ENCODE assay signal across 15 cellular contexts in the genomic region with DNA sequence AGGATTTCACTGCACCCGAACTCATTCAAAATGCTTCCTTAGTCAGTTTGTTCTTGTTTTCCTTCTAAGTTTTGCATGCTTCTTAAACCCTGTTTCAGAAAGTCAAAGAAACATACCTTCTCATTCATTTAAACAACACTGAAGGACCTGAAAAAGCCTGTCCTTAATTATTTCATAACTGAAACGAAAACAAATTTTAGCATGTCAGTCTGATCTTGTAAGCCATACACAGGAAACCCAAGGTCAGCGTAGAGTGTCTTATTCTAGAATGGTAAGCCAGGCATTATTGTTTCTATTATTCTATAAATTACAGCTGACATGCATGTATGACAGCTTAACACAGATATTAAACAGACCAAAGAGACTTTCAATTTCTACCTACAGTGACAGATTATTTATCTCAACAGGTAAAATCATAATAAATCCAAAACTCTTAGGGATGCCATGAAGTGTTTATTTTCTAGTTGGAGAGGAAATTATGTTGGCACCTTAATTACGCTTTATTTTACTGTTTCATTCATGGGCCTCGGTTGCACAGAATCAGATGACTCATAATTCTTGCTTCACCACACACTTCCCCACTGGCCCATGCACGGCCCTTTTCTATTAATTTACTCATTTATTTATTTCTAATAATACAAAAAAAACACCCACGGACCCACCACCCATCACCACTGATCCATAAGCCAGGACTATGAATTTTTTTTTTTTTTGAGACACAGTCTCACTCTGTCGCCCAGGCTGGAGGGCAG. TPM values are rescaled to one million over a fixed set of nuclear protein-coding genes. Genes with fewer than 3 reads are reported as not detected.
A peak's percentile ranks its signal among the peaks of the same experiment; 100 is the strongest.
DNase-seq lines count a peak whose midpoint lies in the region; ATAC-seq and TF ChIP-seq lines count a peak whose summit lies in the region.
"Had no signal": no experiment of that assay in that cellular context is flagged by ENCODE, and none has a peak within 500 bp of the region (broad histone marks: within the 10 kb centered on the region; RNA-seq: fewer than 3 reads in every experiment).

No MANE protein-coding gene starts in this region.

- no peak for TF ChIP-seq POLR2A in thyroid gland (IDR thresholded peaks at IDR 0.05)

- H3K27ac Mint-ChIP-seq in activated CD4-positive, alpha-beta memory T cell treated with anti-CD3 and anti-CD28 coated beads, Interleukin-2, amount 10 ng/mL, durations not matched to agents 7 days and 5 days, result peak overlapping the region; percentile 82
- H3K27ac Mint-ChIP-seq in activated CD4-positive, alpha-beta memory T cell treated with anti-CD3 and anti-CD28 coated beads for 36 hours, result no peak overlapping the region
- H3K27ac Mint-ChIP-seq in activated naive CD8-positive, alpha-beta T cell, result peak overlapping the region; percentile 92
- no peak overlapping the region for H3K27ac Mint-ChIP-seq in stimulated activated effector memory CD8-positive, alpha-beta T cell treated with anti-CD3 and anti-CD28 coated beads, Interleukin-12 subunit alpha, Interleukin-12 subunit beta, amount 100 ng/mL, for 72 hours
- no peak overlapping the region for H3K27ac Mint-ChIP-seq in type B pancreatic cell
- H3K27ac Mint-ChIP-seq: neural progenitor cell had no signal

- H3K27me3 ChIP-seq in thyroid gland, result no peaks in the 10 kb centered on the region
- H3K27me3 ChIP-seq in WERI-Rb-1 (ENCODE audit: insufficient read depth, low read depth, severe bottlenecking), result no peaks in the 10 kb centered on the region
- H3K27me3 ChIP-seq: neural progenitor cell, transverse colon had no signal

- POLR2A ChIA-PET in activated CD4-positive, alpha-beta memory T cell treated with anti-CD3 and anti-CD28 coated beads, Interleukin-2, amount 10 ng/mL, durations not matched to agents 7 days and 5 days (lab: Charles Lee), result interaction anchor here (1.2 to 2.0 kb wide), 3 partner anchors 32 to 140 kb away, joined by 3 to 7 read pairs (median 4); a partner anchor contains a TSS
- POLR2A ChIA-PET in activated CD4-positive, alpha-beta memory T cell treated with anti-CD3 and anti-CD28 coated beads for 36 hours (lab: Charles Lee), result interaction anchor here (1.3 kb wide), 1 partner anchor 150 kb away, joined by 3 read pairs; no protein-coding TSS in a partner anchor

- 77 to 80% methylated on average over 8 of the region's 8 CpGs for WGBS in thyroid gland, 2 donors

- H3K4me1 ChIP-seq in thyroid gland, result no peaks in the 10 kb centered on the region
- H3K4me1 ChIP-seq: neural progenitor cell had no signal

- H3K27ac ChIP-seq in thyroid gland, result no peak overlapping the region
- no peak overlapping the region for H3K27ac ChIP-seq in WERI-Rb-1
- H3K27ac ChIP-seq: neural progenitor cell, transverse colon had no signal

- peaks cover 6% of the 10 kb centered on the region for H3K27me3 Mint-ChIP-seq in activated CD4-positive, alpha-beta memory T cell treated with anti-CD3 and anti-CD28 coated beads, Interleukin-2, amount 10 ng/mL, durations not matched to agents 7 days and 5 days
- peaks cover 2% of the 10 kb centered on the region for H3K27me3 Mint-ChIP-seq in activated CD4-positive, alpha-beta memory T cell treated with anti-CD3 and anti-CD28 coated beads for 36 hours
- no peaks in the 10 kb centered on the region for H3K27me3 Mint-ChIP-seq in activated naive CD8-positive, alpha-beta T cell
- peaks cover 13% of the 10 kb centered on the region for H3K27me3 Mint-ChIP-seq in type B pancreatic cell

- no peak for DNase-seq in activated CD4-positive, alpha-beta memory T cell treated with anti-CD3 and anti-CD28 coated beads, Interleukin-2, amount 10 ng/mL, durations not matched to agents 7 days and 5 days
- DNase-seq in activated CD4-positive, alpha-beta memory T cell treated with anti-CD3 and anti-CD28 coated beads for 36 hours, result no peak
- DNase-seq in NCI-H1436 (lab: John Stamatoyannopoulos, UW) (peak; percentile 41), thyroid gland (no peak), type B pancreatic cell (ENCODE audit: extremely low spot score, unreplicated experiment) (no peak), WERI-Rb-1 (no peak)
- DNase-seq in stimulated activated effector memory CD8-positive, alpha-beta T cell treated with anti-CD3 and anti-CD28 coated beads, Interleukin-12 subunit alpha, Interleukin-12 subunit beta, amount 100 ng/mL, for 72 hours (ENCODE audit: low spot score in 2 of 2), result no peak
- DNase-seq: DND-41, head of caudate nucleus, NCI-H1092, SW 1271, transverse colon had no signal

- intact Hi-C loops in activated CD4-positive, alpha-beta memory T cell treated with anti-CD3 and anti-CD28 coated beads for 36 hours (cut with micrococcal nuclease), result loop anchor here (1.0 to 2.0 kb wide), 4 partner anchors 17 to 64 kb away; a partner anchor contains a TSS
- intact Hi-C loops in thyroid gland (cut with DNase I), result no loop called here

- peaks cover 50% of the 10 kb centered on the region for H3K4me1 Mint-ChIP-seq in activated CD4-positive, alpha-beta memory T cell treated with anti-CD3 and anti-CD28 coated beads, Interleukin-2, amount 10 ng/mL, durations not matched to agents 7 days and 5 days
- peaks cover 36% of the 10 kb centered on the region for H3K4me1 Mint-ChIP-seq in activated CD4-positive, alpha-beta memory T cell treated with anti-CD3 and anti-CD28 coated beads for 36 hours (ENCODE audit: low read depth)
- peaks cover 42% of the 10 kb centered on the region for H3K4me1 Mint-ChIP-seq in activated naive CD8-positive, alpha-beta T cell (ENCODE audit: low read depth)
- H3K4me1 Mint-ChIP-seq in stimulated activated effector memory CD8-positive, alpha-beta T cell treated with anti-CD3 and anti-CD28 coated beads, Interleukin-12 subunit alpha, Interleukin-12 subunit beta, amount 100 ng/mL, for 72 hours, result peaks cover 57% of the 10 kb centered on the region
- no peaks in the 10 kb centered on the region for H3K4me1 Mint-ChIP-seq in type B pancreatic cell (ENCODE audit: unreplicated experiment)
- H3K4me1 Mint-ChIP-seq: neural progenitor cell had no signal

- TF ChIP-seq CTCF in thyroid gland (IDR thresholded peaks at IDR 0.05) (no peak), type B pancreatic cell (conservative IDR thresholded peaks at IDR 0.05) (no peak), WERI-Rb-1 (IDR thresholded peaks at IDR 0.05; ENCODE audit: low read depth, low read length) (no peak)

- ATAC-seq in stimulated activated effector memory CD8-positive, alpha-beta T cell treated with anti-CD3 and anti-CD28 coated beads, Interleukin-12 subunit alpha, Interleukin-12 subunit beta, amount 100 ng/mL, for 72 hours, result no peak

- H3K4me3 Mint-ChIP-seq in activated CD4-positive, alpha-beta memory T cell treated with anti-CD3 and anti-CD28 coated beads, Interleukin-2, amount 10 ng/mL, durations not matched to agents 7 days and 5 days, result peak overlapping the region; percentile 21
- no peak overlapping the region for H3K4me3 Mint-ChIP-seq in activated CD4-positive, alpha-beta memory T cell treated with anti-CD3 and anti-CD28 coated beads for 36 hours
- H3K4me3 Mint-ChIP-seq in activated naive CD8-positive, alpha-beta T cell, result peak overlapping the region; percentile 48
- H3K4me3 Mint-ChIP-seq in stimulated activated effector memory CD8-positive, alpha-beta T cell treated with anti-CD3 and anti-CD28 coated beads, Interleukin-12 subunit alpha, Interleukin-12 subunit beta, amount 100 ng/mL, for 72 hours, result peak overlapping the region; percentile 17
- H3K4me3 Mint-ChIP-seq in type B pancreatic cell, result no peak overlapping the region
- H3K4me3 Mint-ChIP-seq: neural progenitor cell had no signal

- no peaks in the 10 kb centered on the region for H3K36me3 Mint-ChIP-seq in activated CD4-positive, alpha-beta memory T cell treated with anti-CD3 and anti-CD28 coated beads, Interleukin-2, amount 10 ng/mL, durations not matched to agents 7 days and 5 days (ENCODE audit: low read depth)
- H3K36me3 Mint-ChIP-seq in activated CD4-positive, alpha-beta memory T cell treated with anti-CD3 and anti-CD28 coated beads for 36 hours, result no peaks in the 10 kb centered on the region
- no peaks in the 10 kb centered on the region for H3K36me3 Mint-ChIP-seq in activated naive CD8-positive, alpha-beta T cell
- H3K36me3 Mint-ChIP-seq in stimulated activated effector memory CD8-positive, alpha-beta T cell treated with anti-CD3 and anti-CD28 coated beads, Interleukin-12 subunit alpha, Interleukin-12 subunit beta, amount 100 ng/mL, for 72 hours, result no peaks in the 10 kb centered on the region
- no peaks in the 10 kb centered on the region for H3K36me3 Mint-ChIP-seq in type B pancreatic cell
- H3K36me3 Mint-ChIP-seq: neural progenitor cell had no signal

- H3K9me3 Mint-ChIP-seq in activated CD4-positive, alpha-beta memory T cell treated with anti-CD3 and anti-CD28 coated beads, Interleukin-2, amount 10 ng/mL, durations not matched to agents 7 days and 5 days, result no peaks in the 10 kb centered on the region
- H3K9me3 Mint-ChIP-seq in activated CD4-positive, alpha-beta memory T cell treated with anti-CD3 and anti-CD28 coated beads for 36 hours, result no peaks in the 10 kb centered on the region
- no peaks in the 10 kb centered on the region for H3K9me3 Mint-ChIP-seq in activated naive CD8-positive, alpha-beta T cell (ENCODE audit: low read depth)
- H3K9me3 Mint-ChIP-seq in stimulated activated effector memory CD8-positive, alpha-beta T cell treated with anti-CD3 and anti-CD28 coated beads, Interleukin-12 subunit alpha, Interleukin-12 subunit beta, amount 100 ng/mL, for 72 hours, result no peaks in the 10 kb centered on the region
- no peaks in the 10 kb centered on the region for H3K9me3 Mint-ChIP-seq in type B pancreatic cell

- CTCF ChIA-PET in activated CD4-positive, alpha-beta memory T cell treated with anti-CD3 and anti-CD28 coated beads, Interleukin-2, amount 10 ng/mL, durations not matched to agents 7 days and 5 days (lab: Charles Lee), result interaction anchor here (1.0 kb wide), 1 partner anchor 64 kb away, joined by 3 read pairs; no protein-coding TSS in a partner anchor
- CTCF ChIA-PET in activated CD4-positive, alpha-beta memory T cell treated with anti-CD3 and anti-CD28 coated beads for 36 hours (lab: Charles Lee), result interaction anchor here (1.0 to 1.2 kb wide), 2 partner anchors 26 to 64 kb away, joined by 3 read pairs; no protein-coding TSS in a partner anchor

- H3K4me3 ChIP-seq in thyroid gland (replicated peaks in 1 of 3) (no peak overlapping the region), WERI-Rb-1 (ENCODE audit: low read depth, low read length) (no peak overlapping the region)
- H3K4me3 ChIP-seq: neural progenitor cell, skin epidermis, transverse colon had no signal

- H3K36me3 ChIP-seq in thyroid gland (no peaks in the 10 kb centered on the region), WERI-Rb-1 (no peaks in the 10 kb centered on the region)
- H3K36me3 ChIP-seq: neural progenitor cell, transverse colon had no signal

- H3K9me3 ChIP-seq in thyroid gland (no peaks in the 10 kb centered on the region), WERI-Rb-1 (ENCODE audit: severe bottlenecking) (no peaks in the 10 kb centered on the region)
- H3K9me3 ChIP-seq: transverse colon had no signal

RNA-seq across cellular contexts. Expression of a gene that starts 39.3 kb away (rescaled TPM):
- 10 to 100 TPM; 36.3 to 41.5 TPM for total RNA-seq in activated CD4-positive, alpha-beta memory T cell treated with anti-CD3 and anti-CD28 coated beads, Interleukin-2, amount 10 ng/mL, durations not matched to agents 7 days and 5 days
- 10 to 100 TPM; 28.0 to 28.7 TPM for total RNA-seq in activated CD4-positive, alpha-beta memory T cell treated with anti-CD3 and anti-CD28 coated beads for 36 hours
- 10 to 100 TPM; 40.4 to 68.8 (median 59.4) TPM for total RNA-seq in thyroid gland
- 20.2 and 25.0 TPM in 2 replicates for total RNA-seq in type B pancreatic cell (ENCODE audit: low replicate concordance)

Comparison
In these comparisons a context has a peak if more than half of its experiments do, and no peak if none do; other contexts are left out.
1. H3K27ac Mint-ChIP-seq: peak in activated CD4-positive, alpha-beta memory T cell treated with anti-CD3 and anti-CD28 coated beads, Interleukin-2, amount 10 ng/mL, durations not matched to agents 7 days and 5 days (single experiment) and activated naive CD8-positive, alpha-beta T cell (single experiment); none in activated CD4-positive, alpha-beta memory T cell treated with anti-CD3 and anti-CD28 coated beads for 36 hours (single experiment), stimulated activated effector memory CD8-positive, alpha-beta T cell treated with anti-CD3 and anti-CD28 coated beads, Interleukin-12 subunit alpha, Interleukin-12 subunit beta, amount 100 ng/mL, for 72 hours (single experiment) and type B pancreatic cell (single experiment).
2. H3K4me3 Mint-ChIP-seq: peak in activated CD4-positive, alpha-beta memory T cell treated with anti-CD3 and anti-CD28 coated beads, Interleukin-2, amount 10 ng/mL, durations not matched to agents 7 days and 5 days (single experiment), activated naive CD8-positive, alpha-beta T cell (single experiment) and stimulated activated effector memory CD8-positive, alpha-beta T cell treated with anti-CD3 and anti-CD28 coated beads, Interleukin-12 subunit alpha, Interleukin-12 subunit beta, amount 100 ng/mL, for 72 hours (single experiment); none in activated CD4-positive, alpha-beta memory T cell treated with anti-CD3 and anti-CD28 coated beads for 36 hours (single experiment) and type B pancreatic cell (single experiment).